ENCODE assay signal across 16 cellular contexts in genomic region chr10:122213766-122214165, GRCh38. TPM values are rescaled to one million over a fixed set of nuclear protein-coding genes. Genes with fewer than 3 reads are reported as not detected.
DNase-seq lines count a peak whose midpoint lies in the region; ATAC-seq and TF ChIP-seq lines count a peak whose summit lies in the region.
"Had no signal": no experiment of that assay in that cellular context is flagged by ENCODE, and none has a peak within 500 bp of the region (broad histone marks: within the 10 kb centered on the region; RNA-seq: fewer than 3 reads in every experiment).

No MANE protein-coding gene starts in this region.

- H4K20me1 ChIP-seq in SK-N-SH (ENCODE audit: insufficient read depth): no peaks in the 10 kb centered on the region

- no peaks in the 10 kb centered on the region for H3K9me3 ChIP-seq in SK-N-SH
- H3K9me3 ChIP-seq: esophagus muscularis mucosa, thoracic aorta had no signal

- no peak overlapping the region for H3K9ac ChIP-seq in SK-N-SH

- no peaks in the 10 kb centered on the region for H3K79me2 ChIP-seq in SK-N-SH (ENCODE audit: insufficient read depth)

- H3K4me1 ChIP-seq in SK-N-SH (ENCODE audit: control insufficient read depth in 1 of 2, insufficient read depth in 2 of 2, low read depth in 1 of 2, low read length in 1 of 2): peaks cover 0 to 44% of the 10 kb centered on the region in 2 experiments; a peak in 2 of 4 replicates

- H3F3A ChIP-seq in SK-N-SH (replicated peaks; ENCODE audit: insufficient read depth): no peaks in the 10 kb centered on the region

- H3K27ac ChIP-seq in SK-N-SH (ENCODE audit: low read depth in 2 of 2, low read length in 1 of 2): peak overlapping the region in 1 of 2 experiments; percentile 83; a peak in 2 of 4 replicates
- H3K27ac ChIP-seq: esophagus muscularis mucosa, skin epidermis, thoracic aorta had no signal

- peak; percentile 74 for TF ChIP-seq RAD21 in SK-N-SH (IDR thresholded peaks at IDR 0.05; ENCODE audit: low read length)

- H3K4me2 ChIP-seq in SK-N-SH: no peak overlapping the region

- H3K27me3 ChIP-seq in SK-N-SH (ENCODE audit: insufficient read depth): no peaks in the 10 kb centered on the region
- H3K27me3 ChIP-seq: esophagus muscularis mucosa had no signal

- CTCF ChIA-PET in SK-N-SH (lab: Yijun Ruan, JAX): interaction anchor here (0.5 to 2.6 kb wide), 15 partner anchors 10 to 314 kb away, joined by 3 to 25 read pairs (median 3); no protein-coding TSS in a partner anchor

- TF ChIP-seq CTCF in SK-N-SH (IDR thresholded peaks at IDR 0.05): no peak

- peaks cover 0 to 19% of the 10 kb centered on the region in 2 experiments for H3K36me3 ChIP-seq in SK-N-SH (replicated peaks in 1 of 2; ENCODE audit: control insufficient read depth in 1 of 2, insufficient read depth in 2 of 2, low read length in 1 of 2)

- POLR2A ChIA-PET in SK-N-SH (lab: Yijun Ruan, JAX): interaction anchor here (0.9 to 1.8 kb wide), 2 partner anchors 50 to 73 kb away, joined by 3 to 7 read pairs; no protein-coding TSS in a partner anchor

- DNase-seq in EH (ENCODE audit: low read depth): peak; percentile 12
- peak; percentile 78 for DNase-seq in SK-N-SH
- peak in 41 of 42 donors; percentile 27 to 86 (median 64) for DNase-seq in head of caudate nucleus
- peak; percentile 58 for DNase-seq in putamen (ENCODE audit: low spot score)
- no peak for DNase-seq in activated gamma-delta T cell treated with Interleukin-2 at 50 U/mL for 16 hours
- DNase-seq: activated CD4-positive, alpha-beta T cell treated with anti-CD3 and anti-CD28 coated beads for 4 hours; activated naive CD4-positive, alpha-beta T cell treated with Interleukin-2 at 50 U/mL for 16 hours; CD4-positive, alpha-beta memory T cell; NCI-H1092 treated with DMSO at 0.1 percent for 48 hours; stimulated activated CD4-positive, alpha-beta T cell treated with anti-CD3 and anti-CD28 coated beads, Interleukin-4, amount 100 ng/mL, for 4 hours had no signal

- intact Hi-C loops in head of caudate nucleus (cut with DNase I): loop anchor here (5.0 kb wide), 1 partner anchor 71 kb away; no protein-coding TSS in a partner anchor

- no peak for TF ChIP-seq EP300 in SK-N-SH (IDR thresholded peaks at IDR 0.05; ENCODE audit: borderline replicate concordance in 1 of 2, low read depth in 1 of 2, low read length in 1 of 2)

- ATAC-seq in HG02623 (IDR thresholded peaks at IDR 0.05; ENCODE audit: unreplicated experiment): no peak
- no peak for ATAC-seq in activated CD4-positive, CD25-positive, alpha-beta regulatory T cell treated with anti-CD3 and anti-CD28 coated beads, Interleukin-2, amount 50 U/mL, for 24 hours

- no peaks in the 10 kb centered on the region for H3K9me2 ChIP-seq in SK-N-SH

- 81% methylated on average over 4 of the region's 7 CpGs for WGBS in SK-N-SH (ENCODE audit: low lambda C conversion rate)

- no peak overlapping the region for H3K4me3 ChIP-seq in SK-N-SH (ENCODE audit: low read depth in 2 of 2, low read length in 1 of 2)
- H3K4me3 ChIP-seq: esophagus muscularis mucosa, skin epidermis, thoracic aorta had no signal

- H2AFZ ChIP-seq in SK-N-SH (ENCODE audit: low read depth): no peak overlapping the region

TF ChIP-seq in SK-N-SH, 30 proteins besides CTCF, POLR2A, EP300 and RAD21:
- no peak for TF ChIP-seq TAF1 (IDR thresholded peaks at IDR 0.05; ENCODE audit: borderline replicate concordance, low read depth, low read length)
- TF ChIP-seq NFIC (IDR thresholded peaks at IDR 0.05; ENCODE audit: borderline replicate concordance): no peak
- no peak for TF ChIP-seq ELF1 (IDR thresholded peaks at IDR 0.05)
- TF ChIP-seq SMC3 (IDR thresholded peaks at IDR 0.05; ENCODE audit: low read depth, low read length): peak; percentile 48; the same call in 1 of the 2 replicates
- TF ChIP-seq MXI1 (IDR thresholded peaks at IDR 0.05; ENCODE audit: low read depth, low read length): peak; percentile 48; the same call in 1 of the 2 replicates
- no peak for TF ChIP-seq MEF2A (IDR thresholded peaks at IDR 0.05; ENCODE audit: borderline replicate concordance, low read depth)
- peak; percentile 16; the same call in 1 of the 2 replicates for TF ChIP-seq RCOR1 (IDR thresholded peaks at IDR 0.05; ENCODE audit: low read length)
- no peak for TF ChIP-seq USF2 (IDR thresholded peaks at IDR 0.05; ENCODE audit: borderline replicate concordance, low read depth, low read length)
- no peak for TF ChIP-seq FOSL2 (IDR thresholded peaks at IDR 0.05; ENCODE audit: borderline replicate concordance, low read depth)
- TF ChIP-seq MAX (IDR thresholded peaks at IDR 0.05; ENCODE audit: low read depth): no peak
- TF ChIP-seq NRF1 (IDR thresholded peaks at IDR 0.05; ENCODE audit: low read depth, low read length): no peak
- TF ChIP-seq ZBTB33 (IDR thresholded peaks at IDR 0.05; ENCODE audit: borderline replicate concordance, low read depth): no peak
- TF ChIP-seq FOXJ3 (CRISPR knock-in tag; IDR thresholded peaks at IDR 0.05): no peak
- no peak for TF ChIP-seq SIN3A (IDR thresholded peaks at IDR 0.05; ENCODE audit: borderline replicate concordance, low read depth, low read length)

RNA-seq across cellular contexts. Expression of gene BTBD16, which starts 57.3 kb away (rescaled TPM):
- polyA plus RNA-seq in SK-N-SH (2012; rRNA removed): 0.03 TPM in 1 of 2 replicates, not detected in the other
- 0.03 and 0.08 TPM in 2 replicates for polyA plus RNA-seq in SK-N-SH (2012; cell fraction: cytosol; rRNA removed)
- polyA plus RNA-seq in SK-N-SH (2012; cell fraction: nucleus; rRNA removed): 0.02 TPM in 1 of 2 replicates, not detected in the other
- polyA plus RNA-seq: IgD-negative memory B cell had no signal
